In genomic region chr22:49734882-49735281, GRCh38 we compare ENCODE assay signal across 16 cellular contexts.
"Had no signal": no experiment of that assay in that cellular context is flagged by ENCODE, and none has a peak within 500 bp of the region (broad histone marks: within the 10 kb centered on the region; RNA-seq: fewer than 3 reads in every experiment).

No MANE protein-coding gene starts in this region.

- H3K4me3 ChIP-seq: coronary artery, gastroesophageal sphincter, heart left ventricle, transverse colon had no signal

- H3K4me1 ChIP-seq: gastroesophageal sphincter, heart left ventricle, transverse colon had no signal

- H3K9me3 ChIP-seq: transverse colon had no signal

- ATAC-seq: gastroesophageal sphincter; left cardiac atrium; sciatic nerve; stimulated activated effector memory CD8-positive, alpha-beta T cell treated with anti-CD3 and anti-CD28 coated beads, Interleukin-12 subunit alpha, Interleukin-12 subunit beta, amount 100 ng/mL, for 72 hours had no signal

- H3K36me3 ChIP-seq: gastroesophageal sphincter, heart left ventricle, transverse colon had no signal

- H3K27ac ChIP-seq: coronary artery, epithelial cell of prostate, gastroesophageal sphincter, heart left ventricle, transverse colon, VCaP had no signal

- DNase-seq: activated CD4-positive, alpha-beta T cell treated with anti-CD3 and anti-CD28 coated beads for 1 hour; activated CD4-positive, alpha-beta T cell treated with anti-CD3 and anti-CD28 coated beads, Interleukin-2, amount 50 U/mL, for 1 hour; activated naive CD8-positive, alpha-beta T cell treated with anti-CD3 and anti-CD28 coated beads, Interleukin-2, amount 10 ng/mL, durations not matched to agents 7 days and 5 days; amniotic stem cell; left cardiac atrium; naive B cell; occipital lobe; small intestine; transverse colon had no signal
